Comparison of ENCODE assay signal across 11 cellular contexts in the genomic region with DNA sequence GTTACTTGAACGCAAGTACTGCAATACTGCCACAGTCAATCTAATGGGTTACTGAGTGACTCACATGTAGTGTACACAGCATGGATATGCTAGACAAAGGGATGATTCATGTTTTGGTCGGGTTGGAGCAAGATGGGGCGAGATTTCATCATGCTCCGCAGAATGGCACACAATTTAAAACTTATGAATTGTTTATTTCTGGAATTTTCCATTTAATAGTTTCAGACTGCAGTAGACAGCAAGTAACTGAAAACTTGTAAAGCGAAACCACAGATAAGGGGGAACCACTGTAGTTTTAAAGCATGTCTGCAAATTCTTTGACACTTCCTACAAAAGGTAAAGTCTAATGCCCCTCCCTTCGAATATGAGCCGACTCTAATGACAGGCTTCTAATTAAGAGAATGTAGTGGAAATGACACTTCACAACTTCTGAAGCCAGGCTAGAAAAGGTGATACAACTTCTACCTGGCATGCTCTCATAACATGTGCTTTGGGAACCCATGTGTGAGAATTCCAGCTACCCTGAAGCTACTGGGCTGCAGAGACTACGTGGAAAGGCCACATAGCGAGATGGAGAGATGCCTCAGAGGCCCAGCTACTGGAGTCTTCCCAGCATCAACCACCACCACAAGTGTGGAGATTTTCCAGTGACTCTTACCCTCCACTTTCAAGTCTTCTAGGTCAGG. TPM values are rescaled to one million over a fixed set of nuclear protein-coding genes. Genes with fewer than 3 reads are reported as not detected.
DNase-seq lines count a peak whose midpoint lies in the region; ATAC-seq and TF ChIP-seq lines count a peak whose summit lies in the region.
"Had no signal": no experiment of that assay in that cellular context is flagged by ENCODE, and none has a peak within 500 bp of the region (broad histone marks: within the 10 kb centered on the region; RNA-seq: fewer than 3 reads in every experiment).

No MANE protein-coding gene starts in this region.

- no peaks in the 10 kb centered on the region for H3K9me3 Mint-ChIP-seq in stimulated activated effector memory CD8-positive, alpha-beta T cell treated with anti-CD3 and anti-CD28 coated beads, Interleukin-12 subunit alpha, Interleukin-12 subunit beta, amount 100 ng/mL, for 72 hours
- no peaks in the 10 kb centered on the region for H3K9me3 Mint-ChIP-seq in CD4-positive, alpha-beta T cell

- no peaks in the 10 kb centered on the region for H3K36me3 Mint-ChIP-seq in stimulated activated effector memory CD8-positive, alpha-beta T cell treated with anti-CD3 and anti-CD28 coated beads, Interleukin-12 subunit alpha, Interleukin-12 subunit beta, amount 100 ng/mL, for 72 hours
- H3K36me3 Mint-ChIP-seq in CD4-positive, alpha-beta T cell (ENCODE audit: low read depth) = no peaks in the 10 kb centered on the region

- intact Hi-C loops in CD4-positive, alpha-beta T cell (cut with DNase I, micrococcal nuclease) = no loop called here

- no peaks in the 10 kb centered on the region for H3K27me3 ChIP-seq in esophagus (ENCODE audit: control insufficient read depth in 1 of 2, insufficient read depth in 2 of 2, low read length in 2 of 2)
- no peaks in the 10 kb centered on the region for H3K27me3 ChIP-seq in CD4-positive, alpha-beta T cell (ENCODE audit: control insufficient read depth, insufficient read depth, low read length)

- peaks cover 21% of the 10 kb centered on the region for H3K4me1 Mint-ChIP-seq in stimulated activated effector memory CD8-positive, alpha-beta T cell treated with anti-CD3 and anti-CD28 coated beads, Interleukin-12 subunit alpha, Interleukin-12 subunit beta, amount 100 ng/mL, for 72 hours
- no peaks in the 10 kb centered on the region for H3K4me1 Mint-ChIP-seq in CD4-positive, alpha-beta T cell (ENCODE audit: low read depth)

- TF ChIP-seq CTCF in CD4-positive, alpha-beta T cell (IDR thresholded peaks at IDR 0.05) = no peak

- no peak overlapping the region for H3K4me3 Mint-ChIP-seq in stimulated activated effector memory CD8-positive, alpha-beta T cell treated with anti-CD3 and anti-CD28 coated beads, Interleukin-12 subunit alpha, Interleukin-12 subunit beta, amount 100 ng/mL, for 72 hours
- no peak overlapping the region for H3K4me3 Mint-ChIP-seq in CD4-positive, alpha-beta T cell

- peak; percentile 98 for ATAC-seq in stimulated activated effector memory CD8-positive, alpha-beta T cell treated with anti-CD3 and anti-CD28 coated beads, Interleukin-12 subunit alpha, Interleukin-12 subunit beta, amount 100 ng/mL, for 72 hours
- ATAC-seq in CD4-positive, alpha-beta T cell (ENCODE audit: poor library complexity) = no peak

- 40 to 54% methylated on average over 9 of the region's 9 CpGs for WGBS in esophagus, 2 donors

- H3K4me3 ChIP-seq in esophagus (ENCODE audit: low read depth in 1 of 2, low read length in 2 of 2) = no peak overlapping the region
- H3K4me3 ChIP-seq: lower lobe of right lung had no signal

- CTCF ChIA-PET in CD4-positive, alpha-beta T cell (lab: Charles Lee) = no interaction called here

- H3K4me1 ChIP-seq in esophagus (ENCODE audit: control insufficient read depth in 2 of 2, insufficient read depth in 2 of 2, low read length in 1 of 2) = peaks cover 2 to 4% of the 10 kb centered on the region in 2 donors
- H3K4me1 ChIP-seq: lower lobe of right lung had no signal

- DNase-seq in NK-92 treated with Interleukin-12 subunit alpha and Interleukin-12 subunit beta, amount 100 ng/mL, for 24 hours (lab: John Stamatoyannopoulos, UW) = peak; percentile 8
- no peak for DNase-seq in NK-92 (lab: John Stamatoyannopoulos, UW; ENCODE audit: unreplicated experiment)
- DNase-seq in SIG-M5 (lab: John Stamatoyannopoulos, UW) = peak; percentile 78
- DNase-seq in stimulated activated effector memory CD8-positive, alpha-beta T cell treated with anti-CD3 and anti-CD28 coated beads, Interleukin-12 subunit alpha, Interleukin-12 subunit beta, amount 100 ng/mL, for 72 hours (ENCODE audit: low spot score in 2 of 2) = no peak
- DNase-seq in CD4-positive, alpha-beta T cell = no peak
- no peak for DNase-seq in retina
- no peak for DNase-seq in iPS-NIHi11 (ENCODE audit: low spot score)
- DNase-seq: activated CD4-positive, CD25-positive, alpha-beta regulatory T cell treated with anti-CD3 and anti-CD28 coated beads, Interleukin-2, amount 50 U/mL, for 72 hours; lower lobe of right lung had no signal

- peaks cover 10% of the 10 kb centered on the region for H3K27me3 Mint-ChIP-seq in CD4-positive, alpha-beta T cell

- POLR2A ChIA-PET in CD4-positive, alpha-beta T cell (lab: Charles Lee) = no interaction called here

- peak overlapping the region; percentile 95 to 96 for H3K27ac ChIP-seq in esophagus (ENCODE audit: low read depth in 2 of 2, low read length in 1 of 2)
- H3K27ac ChIP-seq in CD4-positive, alpha-beta T cell (ENCODE audit: low read depth, low read length) = no peak overlapping the region
- H3K27ac ChIP-seq: C4-2B, lower lobe of right lung had no signal

- H3K27ac Mint-ChIP-seq in stimulated activated effector memory CD8-positive, alpha-beta T cell treated with anti-CD3 and anti-CD28 coated beads, Interleukin-12 subunit alpha, Interleukin-12 subunit beta, amount 100 ng/mL, for 72 hours = peak overlapping the region; percentile 91
- no peak overlapping the region for H3K27ac Mint-ChIP-seq in CD4-positive, alpha-beta T cell

- H3K9me3 ChIP-seq in esophagus (ENCODE audit: control insufficient read depth in 2 of 2, insufficient read depth in 1 of 2, low read depth in 1 of 2, low read length in 1 of 2) = no peaks in the 10 kb centered on the region
- H3K9me3 ChIP-seq in CD4-positive, alpha-beta T cell (ENCODE audit: control insufficient read depth, low read length) = no peaks in the 10 kb centered on the region
- H3K9me3 ChIP-seq: lower lobe of right lung had no signal

- no peaks in the 10 kb centered on the region for H3K36me3 ChIP-seq in esophagus (ENCODE audit: control insufficient read depth in 2 of 2, insufficient read depth in 2 of 2, low read length in 1 of 2)
- H3K36me3 ChIP-seq: lower lobe of right lung had no signal

RNA-seq across cellular contexts. Expression of gene TCP11L2, which starts 13.9 kb away (rescaled TPM):
- polyA plus RNA-seq in esophagus = 10 to 100 TPM; 10.6 to 19.4 TPM
- 100 to 1,000 TPM; 139 to 144 TPM for total RNA-seq in CD4-positive, alpha-beta T cell

RNA-seq across cellular contexts. Expression of gene CKAP4, which starts 40.8 kb away (rescaled TPM):
- 10 to 100 TPM; 19.9 to 54.8 TPM for polyA plus RNA-seq in esophagus
- total RNA-seq in CD4-positive, alpha-beta T cell = 10 to 100 TPM; 14.7 to 15.7 TPM

Comparison
In these comparisons a context has a peak if more than half of its experiments do, and no peak if none do; other contexts are left out.
1. DNase-seq: peak in NK-92 treated with Interleukin-12 subunit alpha and Interleukin-12 subunit beta, amount 100 ng/mL, for 24 hours (single experiment) and SIG-M5 (single experiment); none in NK-92 (single experiment), stimulated activated effector memory CD8-positive, alpha-beta T cell treated with anti-CD3 and anti-CD28 coated beads, Interleukin-12 subunit alpha, Interleukin-12 subunit beta, amount 100 ng/mL, for 72 hours (0 of 2), CD4-positive, alpha-beta T cell (0 of 10), retina (single experiment) and iPS-NIHi11 (single experiment).